1 cellular context compared by ENCODE assay signal in the genomic region with DNA sequence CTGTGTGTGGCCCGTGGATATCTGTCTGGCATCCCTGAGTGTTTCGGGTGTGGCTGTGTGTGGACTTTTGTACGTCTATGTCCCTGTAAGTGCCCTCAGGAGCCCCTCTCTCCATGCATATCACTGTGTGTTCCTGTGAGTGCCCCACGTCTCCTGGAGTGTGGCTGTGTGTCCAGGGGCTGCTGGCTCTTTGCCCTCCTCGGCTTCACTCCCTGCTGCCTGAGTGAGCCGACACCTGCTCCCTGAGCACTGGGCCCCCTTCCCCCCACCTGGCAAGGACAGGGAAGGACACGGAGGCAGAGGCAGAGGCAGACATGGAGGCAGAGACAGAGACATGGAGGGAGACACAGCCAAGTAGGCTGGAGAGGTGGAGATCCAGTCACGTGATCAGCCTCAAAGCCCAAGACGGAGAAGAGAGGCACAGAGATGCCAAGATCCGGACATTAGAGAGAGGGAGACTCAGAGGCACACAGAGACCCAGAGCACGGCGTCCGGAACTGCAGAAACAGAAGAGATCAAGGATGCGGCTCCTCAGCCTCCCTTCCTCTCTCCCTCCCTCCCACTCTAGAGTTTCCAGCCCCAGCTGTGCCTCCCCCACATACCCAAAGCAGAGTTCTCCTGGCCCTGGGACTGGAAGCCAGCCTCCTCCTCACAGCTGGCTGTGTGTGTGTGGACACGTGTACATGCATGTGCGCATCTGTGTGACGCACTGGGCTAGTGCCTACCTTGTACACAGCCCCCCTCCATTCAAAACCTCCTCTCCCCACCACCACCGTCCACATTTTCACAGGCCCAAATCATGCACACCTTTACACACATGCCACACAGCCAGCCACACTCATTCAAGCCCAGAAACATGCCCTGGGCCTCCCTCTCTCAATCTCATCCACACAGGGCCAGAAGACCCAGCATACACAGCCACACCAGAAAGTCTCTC.
TF ChIP-seq lines count a peak whose summit lies in the region.

No MANE protein-coding gene starts in this region.

TF ChIP-seq in HepG2, 621 proteins besides CTCF, POLR2A, EP300 and RAD21 (continued from another document):
- TF ChIP-seq, protein P1, sequence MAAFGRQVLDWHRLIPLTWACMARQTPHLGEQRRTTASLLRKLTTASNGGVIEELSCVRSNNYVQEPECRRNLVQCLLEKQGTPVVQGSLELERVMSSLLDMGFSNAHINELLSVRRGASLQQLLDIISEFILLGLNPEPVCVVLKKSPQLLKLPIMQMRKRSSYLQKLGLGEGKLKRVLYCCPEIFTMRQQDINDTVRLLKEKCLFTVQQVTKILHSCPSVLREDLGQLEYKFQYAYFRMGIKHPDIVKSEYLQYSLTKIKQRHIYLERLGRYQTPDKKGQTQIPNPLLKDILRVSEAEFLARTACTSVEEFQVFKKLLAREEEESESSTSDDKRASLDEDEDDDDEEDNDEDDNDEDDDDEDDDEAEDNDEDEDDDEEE (CRISPR knock-in tag; IDR thresholded peaks at IDR 0.05): 0 out of 2 replicates have a peak, but pooled peaks have one; percentile 1
- TF ChIP-seq, protein P2, sequence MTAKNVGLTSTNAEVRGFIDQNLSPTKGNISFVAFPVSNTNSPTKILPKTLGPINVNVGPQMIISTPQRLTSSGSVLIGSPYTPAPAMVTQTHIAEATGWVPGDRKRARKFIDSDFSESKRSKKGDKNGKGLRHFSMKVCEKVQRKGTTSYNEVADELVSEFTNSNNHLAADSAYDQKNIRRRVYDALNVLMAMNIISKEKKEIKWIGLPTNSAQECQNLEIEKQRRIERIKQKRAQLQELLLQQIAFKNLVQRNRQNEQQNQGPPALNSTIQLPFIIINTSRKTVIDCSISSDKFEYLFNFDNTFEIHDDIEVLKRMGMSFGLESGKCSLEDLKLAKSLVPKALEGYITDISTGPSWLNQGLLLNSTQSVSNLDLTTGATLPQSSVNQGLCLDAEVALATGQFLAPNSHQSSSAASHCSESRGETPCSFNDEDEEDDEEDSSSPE (CRISPR knock-in tag; IDR thresholded peaks at IDR 0.05): no peak
- TF ChIP-seq, protein P3, sequence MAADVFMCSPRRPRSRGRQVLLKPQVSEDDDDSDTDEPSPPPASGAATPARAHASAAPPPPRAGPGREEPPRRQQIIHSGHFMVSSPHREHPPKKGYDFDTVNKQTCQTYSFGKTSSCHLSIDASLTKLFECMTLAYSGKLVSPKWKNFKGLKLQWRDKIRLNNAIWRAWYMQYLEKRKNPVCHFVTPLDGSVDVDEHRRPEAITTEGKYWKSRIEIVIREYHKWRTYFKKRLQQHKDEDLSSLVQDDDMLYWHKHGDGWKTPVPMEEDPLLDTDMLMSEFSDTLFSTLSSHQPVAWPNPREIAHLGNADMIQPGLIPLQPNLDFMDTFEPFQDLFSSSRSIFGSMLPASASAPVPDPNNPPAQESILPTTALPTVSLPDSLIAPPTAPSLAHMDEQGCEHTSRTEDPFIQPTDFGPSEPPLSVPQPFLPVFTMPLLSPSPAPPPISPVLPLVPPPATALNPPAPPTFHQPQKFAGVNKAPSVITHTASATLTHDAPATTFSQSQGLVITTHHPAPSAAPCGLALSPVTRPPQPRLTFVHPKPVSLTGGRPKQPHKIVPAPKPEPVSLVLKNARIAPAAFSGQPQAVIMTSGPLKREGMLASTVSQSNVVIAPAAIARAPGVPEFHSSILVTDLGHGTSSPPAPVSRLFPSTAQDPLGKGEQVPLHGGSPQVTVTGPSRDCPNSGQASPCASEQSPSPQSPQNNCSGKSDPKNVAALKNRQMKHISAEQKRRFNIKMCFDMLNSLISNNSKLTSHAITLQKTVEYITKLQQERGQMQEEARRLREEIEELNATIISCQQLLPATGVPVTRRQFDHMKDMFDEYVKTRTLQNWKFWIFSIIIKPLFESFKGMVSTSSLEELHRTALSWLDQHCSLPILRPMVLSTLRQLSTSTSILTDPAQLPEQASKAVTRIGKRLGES (CRISPR knock-in tag; IDR thresholded peaks at IDR 0.05; ENCODE audit: borderline replicate concordance): no peak
- TF ChIP-seq ZNF768 (CRISPR knock-in tag; IDR thresholded peaks at IDR 0.05) (no peak), ARNT (IDR thresholded peaks at IDR 0.05) (no peak), BRD4 (CRISPR knock-in tag; IDR thresholded peaks at IDR 0.05) (no peak)
- TF ChIP-seq, protein P4, sequence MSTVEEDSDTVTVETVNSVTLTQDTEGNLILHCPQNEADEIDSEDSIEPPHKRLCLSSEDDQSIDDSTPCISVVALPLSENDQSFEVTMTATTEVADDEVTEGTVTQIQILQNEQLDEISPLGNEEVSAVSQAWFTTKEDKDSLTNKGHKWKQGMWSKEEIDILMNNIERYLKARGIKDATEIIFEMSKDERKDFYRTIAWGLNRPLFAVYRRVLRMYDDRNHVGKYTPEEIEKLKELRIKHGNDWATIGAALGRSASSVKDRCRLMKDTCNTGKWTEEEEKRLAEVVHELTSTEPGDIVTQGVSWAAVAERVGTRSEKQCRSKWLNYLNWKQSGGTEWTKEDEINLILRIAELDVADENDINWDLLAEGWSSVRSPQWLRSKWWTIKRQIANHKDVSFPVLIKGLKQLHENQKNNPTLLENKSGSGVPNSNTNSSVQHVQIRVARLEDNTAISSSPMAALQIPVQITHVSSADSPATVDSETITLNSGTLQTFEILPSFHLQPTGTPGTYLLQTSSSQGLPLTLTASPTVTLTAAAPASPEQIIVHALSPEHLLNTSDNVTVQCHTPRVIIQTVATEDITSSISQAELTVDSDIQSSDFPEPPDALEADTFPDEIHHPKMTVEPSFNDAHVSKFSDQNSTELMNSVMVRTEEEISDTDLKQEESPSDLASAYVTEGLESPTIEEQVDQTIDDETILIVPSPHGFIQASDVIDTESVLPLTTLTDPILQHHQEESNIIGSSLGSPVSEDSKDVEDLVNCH (CRISPR knock-in tag; IDR thresholded peaks at IDR 0.05): no peak
- TF ChIP-seq, protein P5, sequence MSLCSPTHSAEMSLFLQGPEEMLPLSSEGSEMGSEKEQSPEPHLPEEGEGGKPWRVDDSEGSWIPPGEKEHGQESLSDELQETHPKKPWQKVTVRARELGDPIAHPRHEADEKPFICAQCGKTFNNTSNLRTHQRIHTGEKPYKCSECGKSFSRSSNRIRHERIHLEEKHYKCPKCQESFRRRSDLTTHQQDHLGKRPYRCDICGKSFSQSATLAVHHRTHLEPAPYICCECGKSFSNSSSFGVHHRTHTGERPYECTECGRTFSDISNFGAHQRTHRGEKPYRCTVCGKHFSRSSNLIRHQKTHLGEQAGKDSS (CRISPR knock-in tag; IDR thresholded peaks at IDR 0.05; ENCODE audit: borderline replicate concordance, low read depth): no peak
